ENCODE assay signal across 9 cellular contexts in the genomic region with DNA sequence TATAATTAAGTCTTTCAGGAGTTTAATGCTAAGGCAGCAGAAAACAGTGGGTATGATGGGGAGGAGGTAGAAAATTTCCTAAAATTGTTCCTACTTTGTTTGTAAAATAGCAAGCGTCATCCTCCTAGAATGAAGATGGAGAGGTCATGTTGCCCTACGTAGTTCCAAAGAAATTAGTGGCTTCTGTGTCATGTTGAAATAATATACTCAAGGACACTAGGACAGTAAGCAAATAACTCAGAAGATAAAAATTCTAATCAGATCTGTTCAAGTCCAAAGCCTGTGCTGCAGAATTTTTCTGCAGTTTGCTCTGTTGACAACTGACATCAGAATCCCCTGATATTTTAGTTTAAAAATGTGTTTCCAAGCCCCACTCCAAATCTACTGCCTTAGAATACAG.
"Had no signal": no experiment of that assay in that cellular context is flagged by ENCODE, and none has a peak within 500 bp of the region (broad histone marks: within the 10 kb centered on the region; RNA-seq: fewer than 3 reads in every experiment).

No MANE protein-coding gene starts in this region.

- H3K4me3 Mint-ChIP-seq: GM23338, H9, HFFc6 had no signal

- H3K9me3 ChIP-seq: HAP-1 had no signal

- H3K4me3 ChIP-seq: GM23248, GM23338, HAP-1 had no signal

- DNase-seq: GM23248, GOT3, H7, H9, HCEC 1CT, HFFc6 had no signal

- H3K9me3 Mint-ChIP-seq: HFFc6 had no signal

- H3K27ac Mint-ChIP-seq: GM23338, H9, HFFc6 had no signal

- H3K36me3 ChIP-seq: HAP-1 had no signal

- H3K4me1 ChIP-seq: HAP-1 had no signal

- H3K27ac ChIP-seq: GM23248 had no signal

- H3K4me2 ChIP-seq: GM23338 had no signal

- H2AFZ ChIP-seq: GM23248, GM23338 had no signal

- H3K9ac ChIP-seq: GM23248 had no signal

- ATAC-seq: GM23338, HCT116 had no signal
